25 cellular contexts compared by ENCODE assay signal in genomic region chr3:38021196-38021595, GRCh38. TPM values are rescaled to one million over a fixed set of nuclear protein-coding genes. Genes with fewer than 3 reads are reported as not detected.
DNase-seq lines count a peak whose midpoint lies in the region; ATAC-seq, FAIRE-seq and TF ChIP-seq lines count a peak whose summit lies in the region.
"Had no signal": no experiment of that assay in that cellular context is flagged by ENCODE, and none has a peak within 500 bp of the region (broad histone marks: within the 10 kb centered on the region; RNA-seq: fewer than 3 reads in every experiment).

No MANE protein-coding gene starts in this region.

- H3K27ac Mint-ChIP-seq in CD4-positive, CD25-positive, alpha-beta regulatory T cell, result peak overlapping the region in 2 of 3 donors; percentile 85 to 94
- H3K27ac Mint-ChIP-seq in natural killer cell treated with Interleukin-12 subunit alpha and Interleukin-12 subunit beta and Interleukin-15 and Interleukin-18, amount 100 ng/mL, for 72 hours, result no peak overlapping the region
- H3K27ac Mint-ChIP-seq: GM23338 had no signal

- TF ChIP-seq POLR2A in IMR-90 (IDR thresholded peaks at IDR 0.05; ENCODE audit: low read depth, low read length), result no peak
- no peak for TF ChIP-seq POLR2A in H1 (IDR thresholded peaks at IDR 0.05; ENCODE audit: control extremely low read depth in 1 of 2, low read depth in 2 of 2, low read length in 2 of 2)
- TF ChIP-seq POLR2A in vagina (IDR thresholded peaks at IDR 0.05), result no peak

- no peak overlapping the region for H3K4me3 Mint-ChIP-seq in CD4-positive, CD25-positive, alpha-beta regulatory T cell
- no peak overlapping the region for H3K4me3 Mint-ChIP-seq in natural killer cell treated with Interleukin-12 subunit alpha and Interleukin-12 subunit beta and Interleukin-15 and Interleukin-18, amount 100 ng/mL, for 72 hours
- H3K4me3 Mint-ChIP-seq: CD8-positive, alpha-beta T cell; GM23338 had no signal

- H3K4me1 ChIP-seq in CD4-positive, CD25-positive, alpha-beta regulatory T cell (ENCODE audit: control insufficient read depth, insufficient read depth, low read length, poor library complexity, severe bottlenecking), result peaks cover 36% of the 10 kb centered on the region
- peaks cover 2% of the 10 kb centered on the region; the same call in 1 of the 2 replicates for H3K4me1 ChIP-seq in IMR-90 (ENCODE audit: control insufficient read depth, insufficient read depth, low read length)
- H3K4me1 ChIP-seq in H1 (replicated peaks in 1 of 4; ENCODE audit: control insufficient read depth in 3 of 4, insufficient read depth in 4 of 4, low read length in 3 of 4), result peaks cover 0 to 6% (median 2%) of the 10 kb centered on the region in 4 experiments; a peak in 4 of 7 replicates
- peaks cover 30% of the 10 kb centered on the region for H3K4me1 ChIP-seq in vagina
- H3K4me1 ChIP-seq: BE2C had no signal

- H3K4ac ChIP-seq in IMR-90 (ENCODE audit: low read depth, low read length) (no peak overlapping the region), H1 (replicated peaks; ENCODE audit: insufficient read length, low read depth, low read length) (no peak overlapping the region)

- TF ChIP-seq CTCF in IMR-90 (conservative IDR thresholded peaks at IDR 0.05; ENCODE audit: low read depth, low read length), result no peak
- TF ChIP-seq CTCF in H1 (IDR thresholded peaks at IDR 0.05; ENCODE audit: control extremely low read depth in 1 of 3, insufficient read depth in 1 of 3, low read depth in 1 of 3, low read length in 3 of 3), result no peak
- no peak for TF ChIP-seq CTCF in vagina (IDR thresholded peaks at IDR 0.05)

- no peak overlapping the region for H3K9ac ChIP-seq in IMR-90 (ENCODE audit: low read depth, low read length)
- H3K9ac ChIP-seq in H1 (replicated peaks in 1 of 4; ENCODE audit: extremely low read depth in 1 of 4, low read depth in 3 of 4, low read length in 3 of 4), result no peak overlapping the region; a peak in 1 of 7 replicates

- no peak overlapping the region for H4K8ac ChIP-seq in IMR-90 (ENCODE audit: low read depth in 2 of 2, low read length in 2 of 2)
- H4K8ac ChIP-seq in H1 (ENCODE audit: extremely low read depth, insufficient read depth, low read length), result peak overlapping the region; percentile 29; the same call in 1 of the 2 replicates

- H3K27me3 ChIP-seq in CD4-positive, CD25-positive, alpha-beta regulatory T cell (ENCODE audit: control insufficient read depth, insufficient read depth, low read length), result no peaks in the 10 kb centered on the region
- H3K27me3 ChIP-seq in IMR-90 (ENCODE audit: control insufficient read depth, insufficient read depth, low read length), result no peaks in the 10 kb centered on the region
- H3K27me3 ChIP-seq in H1 (replicated peaks in 1 of 4; ENCODE audit: control insufficient read depth in 3 of 4, extremely low read depth in 1 of 4, insufficient read depth in 3 of 4, low read length in 3 of 4), result peaks cover 0 to 8% (median 7%) of the 10 kb centered on the region in 4 experiments; a peak in 6 of 7 replicates
- no peaks in the 10 kb centered on the region for H3K27me3 ChIP-seq in vagina
- H3K27me3 ChIP-seq: BE2C, MG63 had no signal

- peaks cover 6% of the 10 kb centered on the region; the same call in 1 of the 2 replicates for H3K23me2 ChIP-seq in H1 (ENCODE audit: low read depth, low read length)

- H3K18ac ChIP-seq in IMR-90 (ENCODE audit: low read depth, low read length) (no peak overlapping the region), H1 (ENCODE audit: extremely low read depth, low read length) (no peak overlapping the region)

- CTCF ChIA-PET in IMR-90 (lab: Yijun Ruan, JAX) (no interaction called here), H1 (lab: Charles Lee; ENCODE audit: partially characterized antibody) (interaction anchor here (0.6 to 4.3 kb wide), 7 partner anchors 8 to 165 kb away, joined by 3 to 54 read pairs (median 4); no protein-coding TSS in a partner anchor)

- TF ChIP-seq RAD21 in IMR-90 (IDR thresholded peaks at IDR 0.05; ENCODE audit: low read length) (no peak), H1 (IDR thresholded peaks at IDR 0.05 in 1 of 2, conservative IDR thresholded peaks at IDR 0.05 in 1 of 2; ENCODE audit: low read depth in 2 of 2, low read length in 2 of 2) (no peak)

- H3K36me3 Mint-ChIP-seq in CD4-positive, CD25-positive, alpha-beta regulatory T cell, result peaks cover 36% of the 10 kb centered on the region
- no peaks in the 10 kb centered on the region for H3K36me3 Mint-ChIP-seq in natural killer cell treated with Interleukin-12 subunit alpha and Interleukin-12 subunit beta and Interleukin-15 and Interleukin-18, amount 100 ng/mL, for 72 hours

- H2BK120ac ChIP-seq in IMR-90 (ENCODE audit: low read depth, low read length), result no peak overlapping the region
- no peak overlapping the region for H2BK120ac ChIP-seq in H1 (replicated peaks; ENCODE audit: low read depth, low read length)

- intact Hi-C loops in IMR-90 (cut with micrococcal nuclease), result no loop called here
- intact Hi-C loops in vagina (cut with DNase I), result no loop called here

- H2BK12ac ChIP-seq in H1 (ENCODE audit: low read depth, low read length), result no peak overlapping the region

- no peak overlapping the region for H2AK9ac ChIP-seq in IMR-90 (replicated peaks; ENCODE audit: low read depth, low read length, poor library complexity)

- TF ChIP-seq EP300 in H1 (IDR thresholded peaks at IDR 0.05; ENCODE audit: borderline replicate concordance in 1 of 2, low read depth in 2 of 2, low read length in 2 of 2), result no peak

- ATAC-seq in CD4-positive, CD25-positive, alpha-beta regulatory T cell (ENCODE audit: low read depth in 2 of 2), result no peak
- ATAC-seq in IMR-90 (ENCODE audit: low read depth) (no peak), HG03135 (IDR thresholded peaks at IDR 0.05; ENCODE audit: unreplicated experiment) (no peak), HG03175 (IDR thresholded peaks at IDR 0.05; ENCODE audit: unreplicated experiment) (no peak)
- ATAC-seq in natural killer cell treated with Interleukin-12 subunit alpha and Interleukin-12 subunit beta and Interleukin-15 and Interleukin-18, amount 100 ng/mL, for 72 hours, result no peak
- ATAC-seq: CD8-positive, alpha-beta T cell; GM23338; Right ventricle myocardium inferior had no signal

- no peak for DNase-seq in CD4-positive, CD25-positive, alpha-beta regulatory T cell
- DNase-seq in IMR-90, result no peak
- no peak for DNase-seq in H1 (ENCODE audit: low read depth in 1 of 2, low spot score in 2 of 2)
- peak; percentile 58 for DNase-seq in natural killer cell treated with Interleukin-12 subunit alpha and Interleukin-12 subunit beta and Interleukin-15 and Interleukin-18, amount 100 ng/mL, for 72 hours (ENCODE audit: low spot score)
- no peak for DNase-seq in NCI-H187 (lab: John Stamatoyannopoulos, UW)
- no peak for DNase-seq in vagina (ENCODE audit: extremely low spot score in 2 of 2)
- DNase-seq: BE2C, Karpas-422, MG63, NCI-H1092, NCI-H146, NCI-H2081, NCI-H510A treated with DMSO at 0.1 percent for 48 hours, NCI-H774 had no signal

- H3K23ac ChIP-seq in IMR-90 (ENCODE audit: low read depth, low read length) (no peak overlapping the region), H1 (ENCODE audit: insufficient read length) (no peak overlapping the region)

- dilution Hi-C loops in IMR-90 (cut with HindIII; ENCODE audit: low sequenced_read_pairs, unreplicated experiment), result no loop called here

- H3K56ac ChIP-seq in IMR-90 (ENCODE audit: extremely low read depth, insufficient read depth, low read length) (no peak overlapping the region), H1 (replicated peaks; ENCODE audit: insufficient read length, low read depth, low read length) (no peak overlapping the region)

- H4K91ac ChIP-seq in IMR-90 (ENCODE audit: insufficient read depth, low read depth, low read length), result no peak overlapping the region
- no peak overlapping the region for H4K91ac ChIP-seq in H1 (replicated peaks; ENCODE audit: insufficient read length, low read length)

- BruUV-seq in IMR-90 (replicated peaks; lab: Mats Ljungman, UMichigan), result no TSS peak

- POLR2A ChIA-PET in IMR-90 (lab: Charles Lee; ENCODE audit: unreplicated experiment) (interaction anchor here (0.6 kb wide), 1 partner anchor 566 kb away, joined by 3 read pairs; no protein-coding TSS in a partner anchor), H1 (lab: Charles Lee; ENCODE audit: partially characterized antibody) (no interaction called here)

- H3K27me3 Mint-ChIP-seq in CD4-positive, CD25-positive, alpha-beta regulatory T cell, result no peaks in the 10 kb centered on the region
- H3K27me3 Mint-ChIP-seq in natural killer cell treated with Interleukin-12 subunit alpha and Interleukin-12 subunit beta and Interleukin-15 and Interleukin-18, amount 100 ng/mL, for 72 hours, result no peaks in the 10 kb centered on the region

- H3K36me3 ChIP-seq in CD4-positive, CD25-positive, alpha-beta regulatory T cell (ENCODE audit: control insufficient read depth, insufficient read depth, low read length), result peaks cover 34% of the 10 kb centered on the region
- H3K36me3 ChIP-seq in IMR-90 (ENCODE audit: control insufficient read depth, insufficient read depth, low read length) (peaks cover 16% of the 10 kb centered on the region), H1 (ENCODE audit: control insufficient read depth in 2 of 4, insufficient read depth in 4 of 4, low read length in 3 of 4) (peaks cover 0 to under 1% (median 0%) of the 10 kb centered on the region in 4 experiments; a peak in 1 of 8 replicates), vagina (peaks cover 0 to 23% of the 10 kb centered on the region in 2 donors)
- H3K36me3 ChIP-seq: BE2C, MG63 had no signal

- H2BK5ac ChIP-seq in IMR-90 (ENCODE audit: low read depth, low read length, poor library complexity, severe bottlenecking), result no peak overlapping the region
- no peak overlapping the region for H2BK5ac ChIP-seq in H1 (ENCODE audit: low read depth, low read length)

- H2AK5ac ChIP-seq in IMR-90 (ENCODE audit: low read depth, low read length) (no peak overlapping the region), H1 (ENCODE audit: low read depth, low read length) (no peak overlapping the region)

- no peak overlapping the region for H2BK20ac ChIP-seq in IMR-90 (ENCODE audit: low read depth, low read length)
- H2BK20ac ChIP-seq in H1 (ENCODE audit: low read length), result no peak overlapping the region

- H3K4me3 ChIP-seq in CD4-positive, CD25-positive, alpha-beta regulatory T cell (ENCODE audit: low read depth, low read length), result no peak overlapping the region
- H3K4me3 ChIP-seq in IMR-90 (ENCODE audit: insufficient read depth, low read depth, low read length) (no peak overlapping the region), H1 (ENCODE audit: extremely low read depth in 1 of 4, insufficient read depth in 2 of 4, low read depth in 3 of 4, low read length in 4 of 4) (no peak overlapping the region), vagina (no peak overlapping the region)
- H3K4me3 ChIP-seq: GM23338, MG63 had no signal

- WGBS in IMR-90 (ENCODE audit: extremely low coverage in 2 of 2, insufficient read length in 1 of 2), 2 experiments, result 89% methylated on average over 2 of the region's 4 CpGs; no CpG with 5 or more reads in 1 of the 2 experiments
- 82% methylated on average over 4 of the region's 4 CpGs; no CpG with 5 or more reads in 1 of the 2 experiments for WGBS in H1 (ENCODE audit: extremely low coverage in 1 of 2, insufficient coverage in 1 of 2, insufficient read length in 1 of 2, insufficient replicate concordance in 2 of 2, low coverage in 1 of 2, low lambda C conversion rate in 2 of 2, missing lambda C conversion rate in 1 of 2), 2 experiments

- H3K79me1 ChIP-seq in IMR-90 (ENCODE audit: low read depth in 1 of 2, low read length in 2 of 2) (peaks cover 0 to 22% of the 10 kb centered on the region in 2 experiments; a peak in 3 of 4 replicates), H1 (ENCODE audit: low read depth, low read length) (no peaks in the 10 kb centered on the region; the same call in 1 of the 2 replicates)

- H4K20me1 ChIP-seq in IMR-90 (ENCODE audit: insufficient read depth, low read length), result no peaks in the 10 kb centered on the region; the same call in none of the 2 replicates
- peaks cover 9% of the 10 kb centered on the region in 2 experiments for H4K20me1 ChIP-seq in H1 (replicated peaks in 1 of 2; ENCODE audit: control insufficient read depth in 1 of 2, insufficient read depth in 2 of 2, low read length in 2 of 2)

- H3K14ac ChIP-seq in IMR-90 (replicated peaks; ENCODE audit: low read depth, low read length) (no peak overlapping the region), H1 (ENCODE audit: insufficient read length) (no peak overlapping the region)

- H2BK15ac ChIP-seq in IMR-90 (ENCODE audit: low read depth, low read length), result no peak overlapping the region
- no peak overlapping the region for H2BK15ac ChIP-seq in H1 (ENCODE audit: low read length)

- peaks cover 0 to 6% of the 10 kb centered on the region in 2 experiments for H3K9me3 ChIP-seq in CD4-positive, CD25-positive, alpha-beta regulatory T cell (ENCODE audit: control insufficient read depth in 2 of 2, low read length in 2 of 2)
- H3K9me3 ChIP-seq in IMR-90 (ENCODE audit: control insufficient read depth, insufficient read depth, low read length) (peaks cover 3% of the 10 kb centered on the region; the same call in 1 of the 2 replicates), H1 (ENCODE audit: insufficient read depth in 2 of 2, low read depth in 1 of 2, low read length in 1 of 2) (no peaks in the 10 kb centered on the region), vagina (no peaks in the 10 kb centered on the region)
- H3K9me3 ChIP-seq: BE2C, MG63 had no signal

- no peak overlapping the region for H4K5ac ChIP-seq in IMR-90 (ENCODE audit: low read depth, low read length)
- H4K5ac ChIP-seq in H1 (ENCODE audit: insufficient read length, low read depth, low read length), result no peak overlapping the region

- in situ Hi-C loops in IMR-90 (cut with MboI; ENCODE audit: low sequenced_read_pairs), result no loop called here

- no peak for FAIRE-seq in H1 (lab: Jason Lieb, UNC)
- FAIRE-seq: A204.1, GM12892, GM18507, RCC 7860 had no signal

- H3K9me3 Mint-ChIP-seq in CD4-positive, CD25-positive, alpha-beta regulatory T cell, result peaks cover 0 to 8% (median 0%) of the 10 kb centered on the region in 7 donors
- no peaks in the 10 kb centered on the region for H3K9me3 Mint-ChIP-seq in natural killer cell treated with Interleukin-12 subunit alpha and Interleukin-12 subunit beta and Interleukin-15 and Interleukin-18, amount 100 ng/mL, for 72 hours
- H3K9me3 Mint-ChIP-seq: CD8-positive, alpha-beta T cell; GM23338 had no signal

- H3K4me2 ChIP-seq in IMR-90 (ENCODE audit: low read depth, low read length) (no peak overlapping the region), H1 (ENCODE audit: insufficient read depth in 1 of 2, low read depth in 2 of 2, low read length in 2 of 2) (no peak overlapping the region)
- H3K4me2 ChIP-seq: GM23338 had no signal

- H3K4me1 Mint-ChIP-seq in CD4-positive, CD25-positive, alpha-beta regulatory T cell, result peaks cover 0 to 55% (median 16%) of the 10 kb centered on the region in 4 donors
- H3K4me1 Mint-ChIP-seq in natural killer cell treated with Interleukin-12 subunit alpha and Interleukin-12 subunit beta and Interleukin-15 and Interleukin-18, amount 100 ng/mL, for 72 hours (ENCODE audit: low read depth in 2 of 2), result peaks cover 30 to 33% of the 10 kb centered on the region in 2 donors

- H3K9me1 ChIP-seq in IMR-90 (ENCODE audit: insufficient read depth, low read length), result peaks cover 18% of the 10 kb centered on the region

- H2AFZ ChIP-seq in IMR-90 (replicated peaks; ENCODE audit: low read length, poor library complexity) (peak overlapping the region; percentile 5), H1 (ENCODE audit: low read length) (no peak overlapping the region)
- H2AFZ ChIP-seq: GM23338 had no signal

- H3K27ac ChIP-seq in CD4-positive, CD25-positive, alpha-beta regulatory T cell (ENCODE audit: insufficient read depth, low read length, poor library complexity, severe bottlenecking), result no peak overlapping the region
- H3K27ac ChIP-seq in IMR-90 (ENCODE audit: insufficient read depth, low read length) (no peak overlapping the region), H1 (ENCODE audit: low read depth, low read length) (no peak overlapping the region), vagina (no peak overlapping the region)

- H3K79me2 ChIP-seq in H1 (ENCODE audit: control insufficient read depth in 1 of 2, insufficient read depth in 2 of 2, low read length in 2 of 2), result no peaks in the 10 kb centered on the region

RNA-seq across cellular contexts. Expression of gene PLCD1, which starts 8.2 kb away (rescaled TPM):
- 47.5 TPM for total RNA-seq in CD4-positive, CD25-positive, alpha-beta regulatory T cell
- 10 to 100 TPM; 26.2 to 32.5 (median 28.6) TPM for polyA plus RNA-seq in CD4-positive, CD25-positive, alpha-beta regulatory T cell
- total RNA-seq in IMR-90 (2012; rRNA removed) (15.0 and 16.3 TPM in 2 replicates), vagina (68.5 TPM)
- polyA plus RNA-seq in IMR-90 (2012; rRNA removed) (13.2 and 14.9 TPM in 2 replicates), H1 (2011; rRNA removed) (15.3 and 25.7 TPM in 2 replicates)
- polyA plus RNA-seq in IMR-90 (2012; cell fraction: cytosol; rRNA removed), result 7.0 and 12.3 TPM in 2 replicates
- 21.6 and 50.5 TPM in 2 replicates for polyA plus RNA-seq in IMR-90 (2012; cell fraction: nucleus; rRNA removed; ENCODE audit: low replicate concordance)
- 15.7 and 19.2 TPM in 2 replicates for total RNA-seq in H1 (2021; fragmentation: NEBNext Ultra II Directional; extraction: Animal tissue kit (Norgen Biotek cat#: 25700))
- polyA plus RNA-seq in H1 (2011; cell fraction: cytosol; rRNA removed), result 16.8 TPM
- polyA plus RNA-seq in H1 (2011; cell fraction: nucleus; rRNA removed), result 40.8 TPM
- 10.7 to 22.5 TPM (median 19.3 TPM) in 4 replicates for polyA plus RNA-seq in H1 (2012, experiment 1 of 2)
- 24.9 TPM for polyA plus RNA-seq in H1 (2012, experiment 2 of 2)
- 16.6 TPM for polyA plus RNA-seq in H1 (2013, experiment 1 of 2)
- 15.4 TPM for polyA plus RNA-seq in H1 (2013, experiment 2 of 2)
- polyA minus RNA-seq in H1 (2011; rRNA and poly(A)+ RNA removed), result 15.5 and 19.6 TPM in 2 replicates
- polyA minus RNA-seq in H1 (2011; cell fraction: cytosol; rRNA and poly(A)+ RNA removed), result 9.8 TPM
- polyA minus RNA-seq in H1 (2011; cell fraction: nucleus; rRNA and poly(A)+ RNA removed), result 18.4 TPM
- total RNA-seq in natural killer cell treated with Interleukin-12 subunit alpha and Interleukin-12 subunit beta and Interleukin-15 and Interleukin-18, amount 100 ng/mL, for 72 hours, result 1 to 10 TPM; 5.8 to 7.7 TPM

RNA-seq across cellular contexts. Expression of gene DLEC1, which starts 17.8 kb away (rescaled TPM):
- 4.9 TPM for total RNA-seq in CD4-positive, CD25-positive, alpha-beta regulatory T cell
- under 1 TPM; 0.09 to 0.65 (median 0.50) TPM for polyA plus RNA-seq in CD4-positive, CD25-positive, alpha-beta regulatory T cell
- total RNA-seq in IMR-90 (2012; rRNA removed) (not detected in 2 replicates), vagina (0.25 TPM)
- polyA plus RNA-seq in IMR-90 (2012; rRNA removed) (0.03 TPM in 1 of 2 replicates, not detected in the other), H1 (2011; rRNA removed) (0.26 and 0.36 TPM in 2 replicates)
- not detected in 2 replicates for polyA plus RNA-seq in IMR-90 (2012; cell fraction: cytosol; rRNA removed)
- polyA plus RNA-seq in IMR-90 (2012; cell fraction: nucleus; rRNA removed; ENCODE audit: low replicate concordance), result 0.17 and 0.18 TPM in 2 replicates
- total RNA-seq in H1 (2021; fragmentation: NEBNext Ultra II Directional; extraction: Animal tissue kit (Norgen Biotek cat#: 25700)), result 0.75 and 0.76 TPM in 2 replicates
- polyA plus RNA-seq in H1 (2011; cell fraction: cytosol; rRNA removed), result 0.31 TPM
- polyA plus RNA-seq in H1 (2011; cell fraction: nucleus; rRNA removed), result 3.0 TPM
- 0.43 to 0.87 TPM (median 0.62 TPM) in 4 replicates for polyA plus RNA-seq in H1 (2012, experiment 1 of 2)
- 0.29 TPM for polyA plus RNA-seq in H1 (2012, experiment 2 of 2)
- 1.4 TPM for polyA plus RNA-seq in H1 (2013, experiment 1 of 2)
- polyA plus RNA-seq in H1 (2013, experiment 2 of 2), result 0.17 TPM
- 0.63 and 1.4 TPM in 2 replicates for polyA minus RNA-seq in H1 (2011; rRNA and poly(A)+ RNA removed)
- polyA minus RNA-seq in H1 (2011; cell fraction: cytosol; rRNA and poly(A)+ RNA removed), result 0.29 TPM
- 3.0 TPM for polyA minus RNA-seq in H1 (2011; cell fraction: nucleus; rRNA and poly(A)+ RNA removed)
- total RNA-seq in natural killer cell treated with Interleukin-12 subunit alpha and Interleukin-12 subunit beta and Interleukin-15 and Interleukin-18, amount 100 ng/mL, for 72 hours, result under 1 TPM; 0.25 to 0.52 TPM
- total RNA-seq: HT1080, SK-MEL-5 had no signal

RNA-seq across cellular contexts. Expression of gene VILL, which starts 30.6 kb away (rescaled TPM):
- total RNA-seq in CD4-positive, CD25-positive, alpha-beta regulatory T cell, result 24.0 TPM
- 10 to 100 TPM in 3 of 4 donors, 1 to 10 TPM in 1; 9.0 to 15.5 (median 12.4) TPM for polyA plus RNA-seq in CD4-positive, CD25-positive, alpha-beta regulatory T cell
- total RNA-seq in IMR-90 (2012; rRNA removed) (2.3 and 2.5 TPM in 2 replicates), vagina (7.9 TPM)
- polyA plus RNA-seq in IMR-90 (2012; rRNA removed) (4.5 and 4.7 TPM in 2 replicates), H1 (2011; rRNA removed) (4.2 and 7.4 TPM in 2 replicates)
- 1.3 and 3.7 TPM in 2 replicates for polyA plus RNA-seq in IMR-90 (2012; cell fraction: cytosol; rRNA removed)
- 15.6 and 35.8 TPM in 2 replicates for polyA plus RNA-seq in IMR-90 (2012; cell fraction: nucleus; rRNA removed; ENCODE audit: low replicate concordance)
- total RNA-seq in H1 (2021; fragmentation: NEBNext Ultra II Directional; extraction: Animal tissue kit (Norgen Biotek cat#: 25700)), result 4.1 and 4.6 TPM in 2 replicates
- 5.9 TPM for polyA plus RNA-seq in H1 (2011; cell fraction: cytosol; rRNA removed)
- polyA plus RNA-seq in H1 (2011; cell fraction: nucleus; rRNA removed), result 20.0 TPM
- polyA plus RNA-seq in H1 (2012, experiment 1 of 2), result 2.4 to 5.7 TPM (median 4.2 TPM) in 4 replicates
- polyA plus RNA-seq in H1 (2012, experiment 2 of 2), result 3.4 TPM
- polyA plus RNA-seq in H1 (2013, experiment 1 of 2), result 1.4 TPM
- 1.5 TPM for polyA plus RNA-seq in H1 (2013, experiment 2 of 2)
- polyA minus RNA-seq in H1 (2011; rRNA and poly(A)+ RNA removed), result 7.7 and 8.0 TPM in 2 replicates
- 2.5 TPM for polyA minus RNA-seq in H1 (2011; cell fraction: cytosol; rRNA and poly(A)+ RNA removed)
- 11.4 TPM for polyA minus RNA-seq in H1 (2011; cell fraction: nucleus; rRNA and poly(A)+ RNA removed)
- total RNA-seq in natural killer cell treated with Interleukin-12 subunit alpha and Interleukin-12 subunit beta and Interleukin-15 and Interleukin-18, amount 100 ng/mL, for 72 hours, result 10 to 100 TPM in 1 of 2 donors, 1 to 10 TPM in 1; 8.2 to 16.9 TPM

Comparison
In these comparisons a context has a peak if more than half of its experiments do, and no peak if none do; other contexts are left out.
1. H3K27ac Mint-ChIP-seq: peak in CD4-positive, CD25-positive, alpha-beta regulatory T cell (2 of 3); none in natural killer cell treated with Interleukin-12 subunit alpha and Interleukin-12 subunit beta and Interleukin-15 and Interleukin-18, amount 100 ng/mL, for 72 hours (0 of 2).